ENCODE assay signal across 24 cellular contexts in genomic region chr4:27474691-27475090, GRCh38.
"Had no signal": no experiment of that assay in that cellular context is flagged by ENCODE, and none has a peak within 500 bp of the region (broad histone marks: within the 10 kb centered on the region; RNA-seq: fewer than 3 reads in every experiment).

No MANE protein-coding gene starts in this region.

- H3K27me3 Mint-ChIP-seq: naive B cell; natural killer cell treated with Interleukin-12 subunit alpha and Interleukin-12 subunit beta and Interleukin-15 and Interleukin-18, amount 100 ng/mL, for 72 hours; progenitor cell of endocrine pancreas; stimulated activated memory B cell treated with anti-CD40 and anti-IgM and Interleukin-4, amounts not matched to agents 10 μg/mL and 1 μg/mL and 100 μg/mL, for 72 hours; stimulated activated naive CD8-positive, alpha-beta T cell treated with anti-CD3 and anti-CD28 coated beads, Interleukin-15, amount 100 ng/mL, for 72 hours; type B pancreatic cell had no signal

- H3K27ac Mint-ChIP-seq: mesothelial cell of epicardium; naive B cell; natural killer cell treated with Interleukin-12 subunit alpha and Interleukin-12 subunit beta and Interleukin-15 and Interleukin-18, amount 100 ng/mL, for 72 hours; progenitor cell of endocrine pancreas; stimulated activated memory B cell treated with anti-CD40 and anti-IgM and Interleukin-4, amounts not matched to agents 10 μg/mL and 1 μg/mL and 100 μg/mL, for 72 hours; stimulated activated naive CD8-positive, alpha-beta T cell treated with anti-CD3 and anti-CD28 coated beads, Interleukin-15, amount 100 ng/mL, for 72 hours; type B pancreatic cell had no signal

- H3K27me3 ChIP-seq: left lung, ovary, right atrium auricular region, right lobe of liver, tibial nerve, vagina had no signal

- H3K4me1 Mint-ChIP-seq: mesothelial cell of epicardium; naive B cell; stimulated activated memory B cell treated with anti-CD40 and anti-IgM and Interleukin-4, amounts not matched to agents 10 μg/mL and 1 μg/mL and 100 μg/mL, for 72 hours; stimulated activated naive CD8-positive, alpha-beta T cell treated with anti-CD3 and anti-CD28 coated beads, Interleukin-15, amount 100 ng/mL, for 72 hours had no signal

- H3K4me3 Mint-ChIP-seq: mesothelial cell of epicardium; naive B cell; natural killer cell treated with Interleukin-12 subunit alpha and Interleukin-12 subunit beta and Interleukin-15 and Interleukin-18, amount 100 ng/mL, for 72 hours; stimulated activated memory B cell treated with anti-CD40 and anti-IgM and Interleukin-4, amounts not matched to agents 10 μg/mL and 1 μg/mL and 100 μg/mL, for 72 hours; stimulated activated naive CD8-positive, alpha-beta T cell treated with anti-CD3 and anti-CD28 coated beads, Interleukin-15, amount 100 ng/mL, for 72 hours; type B pancreatic cell had no signal

- DNase-seq: hippocampal formation; kidney glomerular epithelial cell; left colon; left lung; lower lobe of right lung; mesendoderm; naive B cell; ovary; right lobe of liver; stimulated activated CD4-positive, alpha-beta T cell treated with anti-CD3 and anti-CD28 coated beads, Interleukin-1b, Interleukin-23, amount 100 ng/mL, for 48 hours; stimulated activated CD4-positive, alpha-beta T cell treated with anti-CD3 and anti-CD28 coated beads, Interleukin-2, amount 100 ng/mL, for 48 hours; stimulated activated CD4-positive, alpha-beta T cell treated with anti-CD3 and anti-CD28 coated beads, Interleukin-4, amount 100 ng/mL, for 4 hours; stimulated activated CD8-positive, alpha-beta memory T cell treated with anti-CD3 and anti-CD28 coated beads, Interleukin-4, amount 100 ng/mL, for 48 hours; stimulated activated naive CD4-positive, alpha-beta T cell treated with Interleukin-2 at 50 U/mL for 16 hours; stimulated activated naive CD8-positive, alpha-beta T cell treated with anti-CD3 and anti-CD28 coated beads, Interleukin-15, amount 100 ng/mL, for 72 hours had no signal

- ATAC-seq: left colon; left lung; lower lobe of right lung; natural killer cell treated with Interleukin-12 subunit alpha and Interleukin-12 subunit beta and Interleukin-15 and Interleukin-18, amount 100 ng/mL, for 72 hours; right lobe of liver; stimulated activated memory B cell treated with anti-CD40 and anti-IgM and Interleukin-4, amounts not matched to agents 10 μg/mL and 1 μg/mL and 100 μg/mL, for 72 hours; stimulated activated naive CD8-positive, alpha-beta T cell treated with anti-CD3 and anti-CD28 coated beads, Interleukin-15, amount 100 ng/mL, for 72 hours had no signal

- H3K9me3 Mint-ChIP-seq: mesothelial cell of epicardium; naive B cell; stimulated activated naive CD8-positive, alpha-beta T cell treated with anti-CD3 and anti-CD28 coated beads, Interleukin-15, amount 100 ng/mL, for 72 hours; type B pancreatic cell had no signal

- H3K36me3 ChIP-seq: left lung, lower lobe of right lung, ovary, right atrium auricular region, right lobe of liver, tibial nerve, vagina had no signal

- H3K4me3 ChIP-seq: left lung, lower lobe of right lung, ovary, right atrium auricular region, right lobe of liver, smooth muscle cell, tibial nerve, vagina had no signal

- H3K9me3 ChIP-seq: left lung, lower lobe of right lung, ovary, right atrium auricular region, right lobe of liver, tibial nerve, vagina had no signal

- H3K27ac ChIP-seq: left lung, lower lobe of right lung, ovary, right atrium auricular region, right lobe of liver, tibial nerve, vagina had no signal

- H3K4me2 ChIP-seq: smooth muscle cell had no signal

- H3K4me1 ChIP-seq: left lung, lower lobe of right lung, right atrium auricular region, right lobe of liver, tibial nerve, vagina had no signal

- H3K36me3 Mint-ChIP-seq: mesothelial cell of epicardium; naive B cell; natural killer cell treated with Interleukin-12 subunit alpha and Interleukin-12 subunit beta and Interleukin-15 and Interleukin-18, amount 100 ng/mL, for 72 hours; stimulated activated memory B cell treated with anti-CD40 and anti-IgM and Interleukin-4, amounts not matched to agents 10 μg/mL and 1 μg/mL and 100 μg/mL, for 72 hours; type B pancreatic cell had no signal
